ENCODE assay signal across 8 cellular contexts in the genomic region with DNA sequence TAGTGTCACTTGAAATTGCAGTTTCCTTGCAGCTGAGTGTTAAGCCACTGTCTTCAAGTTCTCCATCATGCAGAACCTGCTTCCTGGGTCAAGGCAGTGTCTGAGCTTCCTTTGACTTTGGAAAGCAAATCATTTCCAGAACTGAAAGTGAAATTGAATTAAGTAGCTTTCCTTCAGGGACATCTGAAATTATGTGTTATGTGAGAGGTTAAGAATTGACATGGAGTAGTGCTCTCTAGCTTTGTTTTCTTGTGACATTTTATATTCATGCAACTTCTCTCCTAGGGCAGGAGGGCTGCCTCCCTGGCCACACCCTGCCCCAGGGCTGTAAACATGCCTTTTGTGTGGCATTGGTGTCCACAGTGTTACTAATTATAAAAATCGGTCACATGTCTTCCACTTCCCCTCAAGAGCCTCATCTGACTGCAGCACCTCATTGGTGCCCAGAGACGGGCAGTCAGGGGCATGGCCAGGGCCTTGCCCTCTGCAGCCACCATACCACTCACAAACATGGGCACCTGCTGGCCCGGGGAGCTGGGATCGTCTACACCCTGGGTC. TPM values are rescaled to one million over a fixed set of nuclear protein-coding genes. Genes with fewer than 3 reads are reported as not detected.
DNase-seq lines count a peak whose midpoint lies in the region; ATAC-seq and TF ChIP-seq lines count a peak whose summit lies in the region.

No MANE protein-coding gene starts in this region.

- H3K9me3 ChIP-seq in heart right ventricle (no peaks in the 10 kb centered on the region), transverse colon (no peaks in the 10 kb centered on the region)

- H3K4me1 Mint-ChIP-seq in activated T-cell treated with anti-CD3 and anti-CD28 coated beads, Interleukin-2, amount 50 U/mL, for 24 hours (ENCODE audit: low read depth), result peaks cover 58% of the 10 kb centered on the region

- no peak for TF ChIP-seq POLR2A in transverse colon (IDR thresholded peaks at IDR 0.05)

- H3K27ac ChIP-seq in heart right ventricle (peak overlapping the region; percentile 47 to 86 (median 76)), transverse colon (peak overlapping the region in 2 of 4 donors; percentile 27 to 40)

- peaks cover 8% of the 10 kb centered on the region for H3K9me3 Mint-ChIP-seq in activated T-cell treated with anti-CD3 and anti-CD28 coated beads, Interleukin-2, amount 50 U/mL, for 24 hours

- TF ChIP-seq EP300 in transverse colon (IDR thresholded peaks at IDR 0.05; ENCODE audit: low read depth), result no peak

- H3K4me3 Mint-ChIP-seq in activated T-cell treated with anti-CD3 and anti-CD28 coated beads, Interleukin-2, amount 50 U/mL, for 24 hours, result no peak overlapping the region

- DNase-seq in activated T-cell treated with anti-CD3 and anti-CD28 coated beads, Interleukin-2, amount 50 U/mL, for 24 hours, result no peak
- no peak for DNase-seq in activated T-cell treated with anti-CD3 and anti-CD28 coated beads for 4 hours
- peak; percentile 84 for DNase-seq in NOMO-1 treated with DMSO at 0.1 percent for 48 hours (lab: John Stamatoyannopoulos, UW; ENCODE audit: unreplicated experiment)
- peak; percentile 54 to 64 for DNase-seq in heart right ventricle
- peak; percentile 15 for DNase-seq in transverse colon
- no peak for DNase-seq in GM10266 (ENCODE audit: extremely low spot score)
- DNase-seq in superior temporal gyrus (ENCODE audit: extremely low spot score), result no peak

- peak overlapping the region; percentile 86 for H3K27ac Mint-ChIP-seq in activated T-cell treated with anti-CD3 and anti-CD28 coated beads, Interleukin-2, amount 50 U/mL, for 24 hours

- ATAC-seq in HG02970 (IDR thresholded peaks at IDR 0.05; ENCODE audit: low FRiP score, unreplicated experiment) (peak; percentile 71), heart right ventricle (peak; percentile 86 to 95 (median 93))

- intact Hi-C loops in heart right ventricle (cut with DNase I) (no loop called here), transverse colon (cut with DNase I; ENCODE audit: low total_unique reads) (no loop called here)

- H3K36me3 ChIP-seq in heart right ventricle, result peaks cover 0 to 40% (median 0%) of the 10 kb centered on the region in 9 donors
- peaks cover 0 to 15% (median 2%) of the 10 kb centered on the region in 4 donors for H3K36me3 ChIP-seq in transverse colon

- TF ChIP-seq CTCF in heart right ventricle (IDR thresholded peaks at IDR 0.05) (no peak), transverse colon (IDR thresholded peaks at IDR 0.05) (no peak), GM10266 (IDR thresholded peaks at IDR 0.05; ENCODE audit: control insufficient read depth, insufficient read depth, low read depth, missing control alignments) (no peak)

- H3K4me1 ChIP-seq in heart right ventricle, result peaks cover 5 to 96% (median 48%) of the 10 kb centered on the region in 9 donors
- peaks cover 0 to 27% (median 6%) of the 10 kb centered on the region in 4 donors for H3K4me1 ChIP-seq in transverse colon

- H3K27me3 Mint-ChIP-seq in activated T-cell treated with anti-CD3 and anti-CD28 coated beads, Interleukin-2, amount 50 U/mL, for 24 hours, result no peaks in the 10 kb centered on the region

- 16 to 31% methylated on average over 4 of the region's 4 CpGs for WGBS in heart right ventricle, 2 donors
- 56% methylated on average over 4 of the region's 4 CpGs; no CpG with 5 or more reads in 1 of the 2 donors for WGBS in transverse colon (ENCODE audit: low coverage in 1 of 2), 2 donors

- peak overlapping the region in 7 of 10 donors; percentile 17 to 44 (median 34) for H3K4me3 ChIP-seq in heart right ventricle
- H3K4me3 ChIP-seq in transverse colon, result peak overlapping the region in 1 of 4 donors; percentile 6

- in situ Hi-C loops in transverse colon (cut with MboI; ENCODE audit: low pct_ligation_motif_present in 1 of 4, low pct_unique_long_range_greater_than_20kb in 1 of 4, low sequenced_read_pairs in 3 of 4), result no loop called here

- H3K36me3 Mint-ChIP-seq in activated T-cell treated with anti-CD3 and anti-CD28 coated beads, Interleukin-2, amount 50 U/mL, for 24 hours (ENCODE audit: low read depth), result peaks cover 90% of the 10 kb centered on the region

- H3K27me3 ChIP-seq in heart right ventricle (no peaks in the 10 kb centered on the region), transverse colon (no peaks in the 10 kb centered on the region)

RNA-seq across cellular contexts. Expression of gene RAB12, which starts 14.4 kb away (rescaled TPM):
- 100 to 1,000 TPM in 8 of 10 donors, 10 to 100 TPM in 2; 90.1 to 121 (median 106) TPM for total RNA-seq in heart right ventricle
- 10 to 100 TPM; 40.8 to 52.9 TPM for polyA plus RNA-seq in heart right ventricle
- 10 to 100 TPM in 3 of 4 donors, 1 to 10 TPM in 1; 6.7 to 40.3 (median 23.7) TPM for total RNA-seq in transverse colon

Comparison
In these comparisons a context has a peak if more than half of its experiments do, and no peak if none do; other contexts are left out.
1. DNase-seq: peak in NOMO-1 treated with DMSO at 0.1 percent for 48 hours (single experiment), heart right ventricle (2 of 2) and transverse colon (single experiment); none in activated T-cell treated with anti-CD3 and anti-CD28 coated beads, Interleukin-2, amount 50 U/mL, for 24 hours (single experiment), activated T-cell treated with anti-CD3 and anti-CD28 coated beads for 4 hours (single experiment), GM10266 (single experiment) and superior temporal gyrus (single experiment).